In the genomic region with DNA sequence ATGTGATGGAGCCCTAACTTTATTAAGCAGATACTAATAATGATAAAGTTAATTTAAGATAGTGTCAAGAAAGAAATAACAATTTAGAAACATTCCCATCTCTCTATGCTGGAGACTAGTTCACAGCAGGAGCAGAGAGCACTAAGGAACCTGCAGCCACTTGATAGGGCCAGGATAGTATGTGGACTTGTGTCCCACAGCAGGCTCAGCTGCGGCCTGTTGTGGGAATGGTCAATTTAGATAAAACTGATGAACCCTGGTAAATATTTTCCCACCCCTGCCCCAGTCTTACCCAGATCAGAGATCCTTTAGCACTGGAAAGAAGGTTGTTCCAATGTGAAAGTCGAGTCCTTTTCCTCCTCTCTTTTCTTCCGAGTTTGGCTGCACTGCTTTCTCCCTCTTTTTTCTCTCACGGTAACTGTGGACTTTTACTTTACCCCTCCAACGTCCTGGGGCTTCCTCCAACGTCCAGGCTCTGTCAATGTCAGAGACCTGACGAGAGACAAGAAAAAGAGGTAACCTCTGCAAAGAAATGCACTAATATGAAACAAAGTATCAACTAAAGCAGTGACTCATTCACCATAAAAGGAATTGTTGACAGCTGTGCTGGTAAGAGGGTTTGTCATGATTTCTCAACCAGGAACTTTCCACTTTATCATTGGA, we compare ENCODE assay signal across 1 cellular context.
TF ChIP-seq lines count a peak whose summit lies in the region.

A gene with protein sequence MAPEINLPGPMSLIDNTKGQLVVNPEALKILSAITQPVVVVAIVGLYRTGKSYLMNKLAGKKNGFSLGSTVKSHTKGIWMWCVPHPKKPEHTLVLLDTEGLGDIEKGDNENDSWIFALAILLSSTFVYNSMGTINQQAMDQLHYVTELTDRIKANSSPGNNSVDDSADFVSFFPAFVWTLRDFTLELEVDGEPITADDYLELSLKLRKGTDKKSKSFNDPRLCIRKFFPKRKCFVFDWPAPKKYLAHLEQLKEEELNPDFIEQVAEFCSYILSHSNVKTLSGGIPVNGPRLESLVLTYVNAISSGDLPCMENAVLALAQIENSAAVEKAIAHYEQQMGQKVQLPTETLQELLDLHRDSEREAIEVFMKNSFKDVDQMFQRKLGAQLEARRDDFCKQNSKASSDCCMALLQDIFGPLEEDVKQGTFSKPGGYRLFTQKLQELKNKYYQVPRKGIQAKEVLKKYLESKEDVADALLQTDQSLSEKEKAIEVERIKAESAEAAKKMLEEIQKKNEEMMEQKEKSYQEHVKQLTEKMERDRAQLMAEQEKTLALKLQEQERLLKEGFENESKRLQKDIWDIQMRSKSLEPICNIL (minus strand): TSS at position 544 of the 663 bp plus-strand sequence. CDS start 4,148 bp downstream, outside the sequence.

TF ChIP-seq in WTC11, 78 proteins besides CTCF, POLR2A, EP300 and RAD21 (continued from another document):
- TF ChIP-seq, protein P1, sequence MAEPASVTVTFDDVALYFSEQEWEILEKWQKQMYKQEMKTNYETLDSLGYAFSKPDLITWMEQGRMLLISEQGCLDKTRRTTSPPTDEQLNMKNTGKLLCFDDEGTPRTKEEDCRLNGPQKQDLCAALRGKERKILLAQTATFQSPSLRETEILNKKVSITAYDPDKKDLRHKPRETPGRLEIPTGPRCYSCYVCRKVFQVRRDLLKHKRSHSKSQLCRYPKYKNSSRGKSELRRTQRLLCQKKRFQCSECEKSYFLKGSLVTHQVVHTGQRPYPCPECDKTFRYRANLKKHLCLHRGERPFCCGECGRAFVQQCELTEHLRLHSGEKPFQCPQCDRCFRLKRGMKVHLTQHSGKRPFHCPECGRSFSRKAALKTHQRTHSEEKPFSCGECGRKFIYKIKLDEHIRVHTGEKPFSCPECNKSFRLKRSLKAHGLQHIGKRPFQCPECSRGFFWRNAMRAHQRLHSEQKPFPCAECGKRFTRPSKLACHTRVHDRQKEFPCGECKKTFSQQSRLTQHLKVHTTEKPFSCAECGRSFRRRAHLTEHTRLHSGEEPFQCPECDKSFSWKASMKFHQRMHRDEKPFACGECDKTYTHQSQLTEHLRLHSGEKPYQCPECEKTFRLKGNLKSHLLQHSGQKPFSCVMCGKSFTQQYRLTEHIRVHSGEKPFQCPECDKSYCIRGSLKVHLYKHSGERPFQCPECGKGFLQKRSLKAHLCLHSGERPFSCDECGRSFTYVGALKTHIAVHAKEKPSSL (CRISPR knock-in tag; conservative IDR thresholded peaks at IDR 0.05) = no peak
- no peak for TF ChIP-seq ZBTB21 (CRISPR knock-in tag; IDR thresholded peaks at IDR 0.05; ENCODE audit: borderline replicate concordance)
